In genomic region chr3:149494759-149495580, GRCh38 we compare ENCODE assay signal across 13 cellular contexts. TPM values are rescaled to one million over a fixed set of nuclear protein-coding genes. Genes with fewer than 3 reads are reported as not detected.
DNase-seq lines count a peak whose midpoint lies in the region; ATAC-seq and TF ChIP-seq lines count a peak whose summit lies in the region.
"Had no signal": no experiment of that assay in that cellular context is flagged by ENCODE, and none has a peak within 500 bp of the region (broad histone marks: within the 10 kb centered on the region; RNA-seq: fewer than 3 reads in every experiment).

No MANE protein-coding gene starts in this region.

- peaks cover 15% of the 10 kb centered on the region for H3K27me3 Mint-ChIP-seq in MCF 10A (ENCODE audit: insufficient read depth, unreplicated experiment)

- TF ChIP-seq CTCF in MCF 10A (IDR thresholded peaks at IDR 0.05; ENCODE audit: unreplicated experiment): no peak
- no peak for TF ChIP-seq CTCF in breast epithelium (IDR thresholded peaks at IDR 0.05)

- no peaks in the 10 kb centered on the region for H3K4me1 ChIP-seq in breast epithelium

- no peak overlapping the region for H3K27ac ChIP-seq in breast epithelium

- H3K27me3 ChIP-seq in breast epithelium: no peaks in the 10 kb centered on the region

- H3K9me3 Mint-ChIP-seq in MCF 10A (ENCODE audit: unreplicated experiment): no peaks in the 10 kb centered on the region
- no peaks in the 10 kb centered on the region for H3K9me3 Mint-ChIP-seq in stimulated activated effector memory CD8-positive, alpha-beta T cell treated with anti-CD3 and anti-CD28 coated beads, Interleukin-12 subunit alpha, Interleukin-12 subunit beta, amount 100 ng/mL, for 72 hours

- TF ChIP-seq POLR2A in breast epithelium (IDR thresholded peaks at IDR 0.05): no peak

- POLR2A ChIA-PET in MCF 10A (lab: Yijun Ruan, JAX): interaction anchor here (0.7 to 1.0 kb wide), 2 partner anchors 34 to 179 kb away, joined by 3 to 4 read pairs; no protein-coding TSS in a partner anchor

- H3K36me3 Mint-ChIP-seq in MCF 10A (ENCODE audit: insufficient read depth, unreplicated experiment): no peaks in the 10 kb centered on the region
- no peaks in the 10 kb centered on the region for H3K36me3 Mint-ChIP-seq in stimulated activated effector memory CD8-positive, alpha-beta T cell treated with anti-CD3 and anti-CD28 coated beads, Interleukin-12 subunit alpha, Interleukin-12 subunit beta, amount 100 ng/mL, for 72 hours

- DNase-seq in MCF 10A (ENCODE audit: unreplicated experiment): peak; percentile 15
- no peak for DNase-seq in breast epithelium (ENCODE audit: low spot score in 2 of 2)
- peak; percentile 58 for DNase-seq in RKO (ENCODE audit: low spot score)
- peak; percentile 92 for DNase-seq in fibroblast of gingiva (ENCODE audit: low read depth)
- DNase-seq in stimulated activated effector memory CD8-positive, alpha-beta T cell treated with anti-CD3 and anti-CD28 coated beads, Interleukin-12 subunit alpha, Interleukin-12 subunit beta, amount 100 ng/mL, for 72 hours (ENCODE audit: low spot score in 2 of 2): no peak
- DNase-seq in NCI-H1048 (lab: John Stamatoyannopoulos, UW): no peak
- no peak for DNase-seq in DMS79 treated with DMSO at 0.1 percent for 48 hours (lab: John Stamatoyannopoulos, UW)
- DNase-seq: activated effector memory CD4-positive, alpha-beta T cell treated with anti-CD3 and anti-CD28 coated beads, Interleukin-2, amount 50 U/mL, for 16 hours; DMS153; NCI-H1417 treated with DMSO at 0.1 percent for 48 hours had no signal

- no peaks in the 10 kb centered on the region for H3K36me3 ChIP-seq in breast epithelium

- intact Hi-C loops in MCF 10A (cut with micrococcal nuclease): loop anchor here (1.0 to 10.0 kb wide), 3 partner anchors 276 to 390 kb away; no protein-coding TSS in a partner anchor
- intact Hi-C loops in breast epithelium (cut with DNase I; ENCODE audit: low total_unique reads): no loop called here

- H3K4me1 Mint-ChIP-seq in MCF 10A (ENCODE audit: insufficient read depth, unreplicated experiment): no peaks in the 10 kb centered on the region
- H3K4me1 Mint-ChIP-seq in stimulated activated effector memory CD8-positive, alpha-beta T cell treated with anti-CD3 and anti-CD28 coated beads, Interleukin-12 subunit alpha, Interleukin-12 subunit beta, amount 100 ng/mL, for 72 hours: no peaks in the 10 kb centered on the region

- H3K9me3 ChIP-seq in breast epithelium: no peaks in the 10 kb centered on the region

- no peak overlapping the region for H3K27ac Mint-ChIP-seq in MCF 10A (ENCODE audit: low read depth, unreplicated experiment)
- no peak overlapping the region for H3K27ac Mint-ChIP-seq in stimulated activated effector memory CD8-positive, alpha-beta T cell treated with anti-CD3 and anti-CD28 coated beads, Interleukin-12 subunit alpha, Interleukin-12 subunit beta, amount 100 ng/mL, for 72 hours

- H3K4me3 Mint-ChIP-seq in MCF 10A (ENCODE audit: unreplicated experiment): no peak overlapping the region
- H3K4me3 Mint-ChIP-seq in stimulated activated effector memory CD8-positive, alpha-beta T cell treated with anti-CD3 and anti-CD28 coated beads, Interleukin-12 subunit alpha, Interleukin-12 subunit beta, amount 100 ng/mL, for 72 hours: no peak overlapping the region

- CTCF ChIA-PET in MCF 10A (lab: Yijun Ruan, JAX): interaction anchor here (0.5 to 3.8 kb wide), 25 partner anchors 9 to 783 kb away, joined by 3 to 20 read pairs (median 4); partner anchors contain the start of genes COMMD2 and TM4SF4

- BruUV-seq in MCF 10A (replicated peaks; lab: Mats Ljungman, UMichigan): no TSS peak

- H3K4me3 ChIP-seq in breast epithelium: no peak overlapping the region

- ATAC-seq in stimulated activated effector memory CD8-positive, alpha-beta T cell treated with anti-CD3 and anti-CD28 coated beads, Interleukin-12 subunit alpha, Interleukin-12 subunit beta, amount 100 ng/mL, for 72 hours: peak; percentile 88
- no peak for ATAC-seq in GM18517 (IDR thresholded peaks at IDR 0.05; ENCODE audit: unreplicated experiment)

RNA-seq across cellular contexts. Expression of gene TM4SF4, which starts 20.5 kb away (rescaled TPM):
- total RNA-seq in MCF 10A (2022): not detected in 2 replicates
- total RNA-seq in breast epithelium: 1 to 10 TPM in 1 of 3 donors, not detected in 2; 1.6 TPM
- total RNA-seq: lung microvascular endothelial cell, urinary bladder had no signal

Comparison
In these comparisons a context has a peak if more than half of its experiments do, and no peak if none do; other contexts are left out.
1. DNase-seq: peak in MCF 10A (single experiment), RKO (single experiment) and fibroblast of gingiva (single experiment); none in breast epithelium (0 of 2), stimulated activated effector memory CD8-positive, alpha-beta T cell treated with anti-CD3 and anti-CD28 coated beads, Interleukin-12 subunit alpha, Interleukin-12 subunit beta, amount 100 ng/mL, for 72 hours (0 of 2), NCI-H1048 (single experiment) and DMS79 treated with DMSO at 0.1 percent for 48 hours (single experiment).